In genomic region chr4:1345905-1346780, GRCh38 we compare ENCODE assay signal across 8 cellular contexts. TPM values are rescaled to one million over a fixed set of nuclear protein-coding genes. Genes with fewer than 3 reads are reported as not detected.
A peak's percentile ranks its signal among the peaks of the same experiment; 100 is the strongest.
DNase-seq lines count a peak whose midpoint lies in the region; TF ChIP-seq lines count a peak whose summit lies in the region.

No MANE protein-coding gene starts in this region.

- WGBS in H9 (ENCODE audit: extremely low coverage, insufficient read length, low lambda C conversion rate) = no CpG with 5 or more reads among the region's 76 CpGs
- 0 to 1% methylated on average over 22 to 76 of the region's 76 CpGs for WGBS in endodermal cell (ENCODE audit: insufficient coverage in 1 of 2, insufficient read length in 1 of 2), 2 experiments

- H4K91ac ChIP-seq in H9 (ENCODE audit: insufficient read length, low read depth, low read length) = no peak overlapping the region

- no peak for TF ChIP-seq CTCF in H9 (conservative IDR thresholded peaks at IDR 0.05)
- TF ChIP-seq CTCF in endodermal cell (conservative IDR thresholded peaks at IDR 0.05) = peak; percentile 21

- H3K9ac ChIP-seq in H9 (ENCODE audit: extremely low read depth, insufficient read length, low read length) (peak overlapping the region; percentile 41), endodermal cell (ENCODE audit: extremely low read depth, low read length, poor library complexity, severe bottlenecking) (peak overlapping the region; percentile 66), subcutaneous abdominal adipose tissue (ENCODE audit: low read length in 5 of 5) (peak overlapping the region; percentile 16 to 91 (median 80))

- H2BK15ac ChIP-seq in H9 (ENCODE audit: low read depth, low read length) = no peak overlapping the region

- H3K4me1 Mint-ChIP-seq in H9 = peaks cover 21 to 24% of the 10 kb centered on the region in 2 experiments
- peaks cover 11% of the 10 kb centered on the region for H3K4me1 Mint-ChIP-seq in endodermal cell

- no peaks in the 10 kb centered on the region for H3K27me3 ChIP-seq in H9 (ENCODE audit: insufficient read depth, low read length)
- H3K27me3 ChIP-seq in endodermal cell (ENCODE audit: control insufficient read depth, insufficient read depth, low read length, poor library complexity, severe bottlenecking) = no peaks in the 10 kb centered on the region
- no peaks in the 10 kb centered on the region for H3K27me3 ChIP-seq in mononuclear cell (ENCODE audit: insufficient read depth, low read length)
- H3K27me3 ChIP-seq in subcutaneous abdominal adipose tissue (ENCODE audit: control insufficient read depth in 5 of 5, insufficient read depth in 4 of 5, low read length in 5 of 5) = no peaks in the 10 kb centered on the region

- no peak overlapping the region for H3K4ac ChIP-seq in H9 (ENCODE audit: low read depth, low read length)

- no peak overlapping the region for H3T11ph ChIP-seq in H9 (ENCODE audit: low read length)

- no peak overlapping the region for H2BK12ac ChIP-seq in H9 (ENCODE audit: insufficient read length, low read depth, low read length)

- peaks cover 16% of the 10 kb centered on the region for H3K36me3 ChIP-seq in endodermal cell (ENCODE audit: control insufficient read depth, insufficient read depth, low read length)
- H3K36me3 ChIP-seq in subcutaneous abdominal adipose tissue (ENCODE audit: control insufficient read depth in 5 of 5, insufficient read depth in 5 of 5, low read length in 5 of 5) = peaks cover 0 to 20% (median 17%) of the 10 kb centered on the region in 5 donors

- no peak overlapping the region for H2BK5ac ChIP-seq in H9 (ENCODE audit: insufficient read length, low read length)

- H3K56ac ChIP-seq in H9 (ENCODE audit: insufficient read length, low read depth, low read length) = no peak overlapping the region

- H2BK120ac ChIP-seq in H9 (ENCODE audit: low read depth, low read length, poor library complexity, severe bottlenecking) = no peak overlapping the region

- peak overlapping the region; percentile 59 for H3K4me2 ChIP-seq in H9 (ENCODE audit: insufficient read depth, insufficient read length, low read length)

- no peak overlapping the region for H2BK20ac ChIP-seq in H9 (ENCODE audit: low read depth, low read length, poor library complexity, severe bottlenecking)

- no peak overlapping the region for H3K23ac ChIP-seq in H9 (ENCODE audit: insufficient read length, low read depth, low read length)

- H3K14ac ChIP-seq in H9 (ENCODE audit: insufficient read depth, low read length) = no peak overlapping the region; the same call in 1 of the 2 replicates

- no peak overlapping the region for H4K5ac ChIP-seq in H9 (ENCODE audit: insufficient read length, low read depth, low read length)

- H3K36me3 Mint-ChIP-seq in H9 (ENCODE audit: insufficient read depth in 1 of 3, low read depth in 3 of 3) = peaks cover 13 to 34% (median 30%) of the 10 kb centered on the region in 3 experiments
- peaks cover 31% of the 10 kb centered on the region for H3K36me3 Mint-ChIP-seq in endodermal cell (ENCODE audit: low read depth)

- H4K8ac ChIP-seq in H9 (replicated peaks; ENCODE audit: insufficient read length, low read depth, low read length) = no peak overlapping the region

- H3K79me2 ChIP-seq in H9 (ENCODE audit: insufficient read depth, low read length) = no peaks in the 10 kb centered on the region

- H3K18ac ChIP-seq in H9 (ENCODE audit: insufficient read length, low read depth, low read length) = no peak overlapping the region

- H3K27ac Mint-ChIP-seq in H9 (peak overlapping the region in 2 of 3 experiments; percentile 20 to 59; a peak in 4 of 7 replicates), endodermal cell (peak overlapping the region; percentile 92)

- H3K4me3 ChIP-seq in endodermal cell (ENCODE audit: low read length) (peak overlapping the region; percentile 91), mononuclear cell (ENCODE audit: low read length) (peak overlapping the region; percentile 89), subcutaneous abdominal adipose tissue (ENCODE audit: low read depth in 1 of 5, low read length in 5 of 5) (peak overlapping the region; percentile 66 to 88 (median 73))

- no peak overlapping the region for H2AFZ ChIP-seq in H9 (ENCODE audit: low read length)

- no peak overlapping the region for H2AK5ac ChIP-seq in H9 (ENCODE audit: insufficient read length, low read length)

- H3K23me2 ChIP-seq in H9 (ENCODE audit: insufficient read length, low read depth, low read length, poor library complexity, severe bottlenecking) = peaks cover 11% of the 10 kb centered on the region

- H4K20me1 ChIP-seq in H9 (ENCODE audit: control insufficient read depth, insufficient read depth, insufficient read length) = no peaks in the 10 kb centered on the region

- H3K79me1 ChIP-seq in H9 (ENCODE audit: insufficient read depth, low read depth, low read length, poor library complexity, severe bottlenecking) = no peaks in the 10 kb centered on the region

- H3K9me3 ChIP-seq in H9 (ENCODE audit: control insufficient read depth, low read depth, low read length) (no peaks in the 10 kb centered on the region), endodermal cell (ENCODE audit: control insufficient read depth, low read length) (no peaks in the 10 kb centered on the region), mononuclear cell (ENCODE audit: low read depth, low read length) (no peaks in the 10 kb centered on the region), subcutaneous abdominal adipose tissue (ENCODE audit: control insufficient read depth in 5 of 5, low read length in 5 of 5) (no peaks in the 10 kb centered on the region)

- DNase-seq in NCI-H1694 treated with DMSO at 0.1 percent for 48 hours (lab: John Stamatoyannopoulos, UW) (peak; percentile 7), NCI-H1694 (lab: John Stamatoyannopoulos, UW) (no peak), H9 (peak; percentile 66), MV-4-11 (lab: John Stamatoyannopoulos, UW) (peak; percentile 20), endodermal cell (peak; percentile 88)
- DNase-seq in activated CD8-positive, alpha-beta memory T cell treated with anti-CD3 and anti-CD28 coated beads for 24 hours = peak; percentile 78

- peak overlapping the region; percentile 81 to 92 for H3K4me3 Mint-ChIP-seq in H9
- peak overlapping the region; percentile 85 for H3K4me3 Mint-ChIP-seq in endodermal cell

- H3K9me3 Mint-ChIP-seq in H9 (peaks cover 0 to 4% of the 10 kb centered on the region in 2 experiments; a peak in 1 of 5 replicates), endodermal cell (no peaks in the 10 kb centered on the region)

- H3K4me1 ChIP-seq in H9 (ENCODE audit: insufficient read depth, low read length) (no peaks in the 10 kb centered on the region; the same call in 1 of the 2 replicates), endodermal cell (ENCODE audit: control insufficient read depth, insufficient read depth, low read length) (no peaks in the 10 kb centered on the region), mononuclear cell (ENCODE audit: insufficient read depth, low read length) (peaks cover 25% of the 10 kb centered on the region), subcutaneous abdominal adipose tissue (ENCODE audit: control insufficient read depth in 5 of 5, insufficient read depth in 5 of 5, low read length in 5 of 5) (peaks cover 4 to 32% (median 20%) of the 10 kb centered on the region in 5 donors)

- H3K27me3 Mint-ChIP-seq in H9 (ENCODE audit: low read depth) (no peaks in the 10 kb centered on the region; the same call in 1 of the 2 replicates), endodermal cell (ENCODE audit: insufficient read depth) (peaks cover 1% of the 10 kb centered on the region)

- no peak overlapping the region for H3K27ac ChIP-seq in H9 (ENCODE audit: insufficient read length, low read depth, low read length)
- peak overlapping the region; percentile 68 for H3K27ac ChIP-seq in endodermal cell (ENCODE audit: low read depth, low read length)
- peak overlapping the region; percentile 76 for H3K27ac ChIP-seq in subcutaneous abdominal adipose tissue (ENCODE audit: low read depth, low read length)

RNA-seq across cellular contexts. Expression of gene UVSSA, which starts 0.9 kb away (rescaled TPM):
- total RNA-seq in H9 (2021) (15.9 and 18.3 TPM in 2 replicates), endodermal cell (10 to 100 TPM; 50.4 to 61.6 TPM), mononuclear cell (16.0 TPM)
- 19.2 TPM for polyA plus RNA-seq in endodermal cell (2013, experiment 1 of 2)
- 17.1 TPM for polyA plus RNA-seq in endodermal cell (2013, experiment 2 of 2)

RNA-seq across cellular contexts. Expression of gene MAEA, which starts 56.5 kb away (rescaled TPM):
- total RNA-seq in H9 (2021) (85.6 and 89.5 TPM in 2 replicates), endodermal cell (10 to 100 TPM; 48.8 to 72.7 TPM), mononuclear cell (33.8 TPM)
- 72.4 TPM for polyA plus RNA-seq in endodermal cell (2013, experiment 1 of 2)
- polyA plus RNA-seq in endodermal cell (2013, experiment 2 of 2) = 65.4 TPM
